1 cellular context compared by ENCODE assay signal in genomic region chr1:205286335-205286950, GRCh38.
TF ChIP-seq lines count a peak whose summit lies in the region.

No MANE protein-coding gene starts in this region.

TF ChIP-seq in SK-N-SH treated with all-trans-retinoic acid at 6 μM for 48 hours, 23 proteins besides CTCF, POLR2A, EP300 and RAD21:
- TF ChIP-seq CREB5 (CRISPR knock-in tag; IDR thresholded peaks at IDR 0.05; ENCODE audit: low read depth) (no peak), CSRNP3 (CRISPR knock-in tag; IDR thresholded peaks at IDR 0.05) (no peak), CSDC2 (CRISPR knock-in tag; IDR thresholded peaks at IDR 0.05) (no peak), TSHZ2 (CRISPR knock-in tag; IDR thresholded peaks at IDR 0.05) (no peak), ARNTL (CRISPR knock-in tag; IDR thresholded peaks at IDR 0.05; ENCODE audit: borderline replicate concordance, low read depth) (no peak), ISL1 (CRISPR knock-in tag; IDR thresholded peaks at IDR 0.05) (no peak), GLIS3 (CRISPR knock-in tag; IDR thresholded peaks at IDR 0.05) (no peak), PPARA (CRISPR knock-in tag; IDR thresholded peaks at IDR 0.05; ENCODE audit: borderline replicate concordance) (no peak), TCF4 (CRISPR knock-in tag; IDR thresholded peaks at IDR 0.05; ENCODE audit: borderline replicate concordance) (no peak), ZC3H10 (CRISPR knock-in tag; IDR thresholded peaks at IDR 0.05) (no peak), TOX (CRISPR knock-in tag; IDR thresholded peaks at IDR 0.05; ENCODE audit: borderline replicate concordance) (no peak), ZFP3 (CRISPR knock-in tag; IDR thresholded peaks at IDR 0.05) (no peak)
